Comparison of ENCODE assay signal across 7 cellular contexts in the genomic region with DNA sequence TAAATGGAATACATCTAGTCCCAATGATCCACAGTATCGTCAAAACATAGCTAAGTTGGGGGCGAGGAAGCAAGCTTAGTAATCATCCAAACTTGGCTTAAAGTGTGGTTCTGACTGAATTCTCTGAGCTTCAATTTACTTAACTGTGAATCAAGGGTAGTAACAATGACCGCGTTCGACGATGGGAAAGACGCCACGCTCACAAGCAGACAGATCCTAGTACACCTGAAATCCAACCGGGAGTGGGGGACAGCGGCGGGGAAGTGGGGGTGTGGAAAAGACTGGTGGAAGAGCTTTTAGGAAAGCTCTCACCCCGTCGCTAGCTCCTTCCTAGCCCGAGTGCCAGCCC. TPM values are rescaled to one million over a fixed set of nuclear protein-coding genes. Genes with fewer than 3 reads are reported as not detected.
A peak's percentile ranks its signal among the peaks of the same experiment; 100 is the strongest.
DNase-seq lines count a peak whose midpoint lies in the region; ATAC-seq and TF ChIP-seq lines count a peak whose summit lies in the region.

No MANE protein-coding gene starts in this region.

- in situ Hi-C loops in transverse colon (cut with MboI; ENCODE audit: low pct_ligation_motif_present in 1 of 4, low pct_unique_long_range_greater_than_20kb in 1 of 4, low sequenced_read_pairs in 3 of 4): no loop called here

- peak overlapping the region; percentile 72 to 81 for H3K27ac ChIP-seq in left lung
- peak overlapping the region; percentile 81 to 90 (median 88) for H3K27ac ChIP-seq in transverse colon

- ATAC-seq in GM18502 (IDR thresholded peaks at IDR 0.05; ENCODE audit: poor library complexity, unreplicated experiment) (peak; percentile 35), HG03135 (IDR thresholded peaks at IDR 0.05; ENCODE audit: unreplicated experiment) (peak; percentile 21), left lung (no peak)

- H3K4me1 ChIP-seq in adipocyte (ENCODE audit: control insufficient read depth, insufficient read depth, low read length) (peaks cover 16% of the 10 kb centered on the region), left lung (peaks cover 9 to 13% of the 10 kb centered on the region in 2 donors), transverse colon (peaks cover 0 to 23% (median 12%) of the 10 kb centered on the region in 4 donors)

- DNase-seq in adipocyte (ENCODE audit: low read depth): no peak
- no peak for DNase-seq in left lung
- no peak for DNase-seq in transverse colon
- no peak for DNase-seq in NOMO-1 (lab: John Stamatoyannopoulos, UW; ENCODE audit: unreplicated experiment in 2 of 2)
- no peak for DNase-seq in NCI-H187 (lab: John Stamatoyannopoulos, UW)

- WGBS in transverse colon (ENCODE audit: low coverage in 1 of 2), 2 donors: 0 to 1% methylated on average over 1 to 14 of the region's 14 CpGs

- H3K9ac ChIP-seq in adipocyte (ENCODE audit: low read length): peak overlapping the region; percentile 93

- no peak for TF ChIP-seq CTCF in left lung (IDR thresholded peaks at IDR 0.05)
- TF ChIP-seq CTCF in transverse colon (IDR thresholded peaks at IDR 0.05): no peak

- no peak for TF ChIP-seq EP300 in transverse colon (IDR thresholded peaks at IDR 0.05; ENCODE audit: low read depth)

- H3K9me3 ChIP-seq in adipocyte (ENCODE audit: control insufficient read depth, low read length): no peaks in the 10 kb centered on the region
- no peaks in the 10 kb centered on the region for H3K9me3 ChIP-seq in left lung
- no peaks in the 10 kb centered on the region for H3K9me3 ChIP-seq in transverse colon

- no peak for TF ChIP-seq POLR2A in transverse colon (IDR thresholded peaks at IDR 0.05)

- peak overlapping the region; percentile 96 for H3K4me3 ChIP-seq in adipocyte (ENCODE audit: low read length)
- H3K4me3 ChIP-seq in left lung: peak overlapping the region; percentile 53 to 77
- H3K4me3 ChIP-seq in transverse colon: peak overlapping the region; percentile 48 to 82 (median 64)

- H3K36me3 ChIP-seq in adipocyte (ENCODE audit: control insufficient read depth, insufficient read depth, low read length, severe bottlenecking) (no peaks in the 10 kb centered on the region), left lung (no peaks in the 10 kb centered on the region), transverse colon (no peaks in the 10 kb centered on the region)

- H3K27me3 ChIP-seq in adipocyte (replicated peaks; ENCODE audit: control insufficient read depth, insufficient read depth, low read length): no peaks in the 10 kb centered on the region
- peaks cover 0 to 11% of the 10 kb centered on the region in 2 donors for H3K27me3 ChIP-seq in left lung
- H3K27me3 ChIP-seq in transverse colon: no peaks in the 10 kb centered on the region

- intact Hi-C loops in left lung (cut with DNase I) (no loop called here), transverse colon (cut with DNase I; ENCODE audit: low total_unique reads) (no loop called here)

RNA-seq across cellular contexts. Expression of a gene that starts 0.4 kb away (rescaled TPM):
- total RNA-seq in left lung: 10 to 100 TPM; 27.6 to 35.8 TPM
- total RNA-seq in transverse colon: 10 to 100 TPM in 3 of 4 donors, 1 to 10 TPM in 1; 5.8 to 35.5 (median 23.5) TPM

RNA-seq across cellular contexts. Expression of a gene that starts 57.8 kb away (rescaled TPM):
- total RNA-seq in left lung (10 to 100 TPM; 30.3 to 33.3 TPM), transverse colon (10 to 100 TPM; 26.7 to 43.4 (median 32.0) TPM)
